1 cellular context compared by ENCODE assay signal in genomic region chr11:126607374-126607773, GRCh38.
TF ChIP-seq lines count a peak whose summit lies in the region.

No MANE protein-coding gene starts in this region.

TF ChIP-seq in H1, 55 proteins besides CTCF, POLR2A, EP300 and RAD21 (continued from another document):
- no peak for TF ChIP-seq HDAC6 (IDR thresholded peaks at IDR 0.05; ENCODE audit: low read depth, low read length)
- peak; percentile 25 for TF ChIP-seq CTBP2 (IDR thresholded peaks at IDR 0.05; ENCODE audit: borderline replicate concordance, insufficient read depth, insufficient read length, low read length)
TF ChIP-seq in H1: peak in this region for 6.
